25 cellular contexts compared by ENCODE assay signal in genomic region chr13:37925878-37926473, GRCh38. TPM values are rescaled to one million over a fixed set of nuclear protein-coding genes. Genes with fewer than 3 reads are reported as not detected.
"Had no signal": no experiment of that assay in that cellular context is flagged by ENCODE, and none has a peak within 500 bp of the region (broad histone marks: within the 10 kb centered on the region; RNA-seq: fewer than 3 reads in every experiment).

No MANE protein-coding gene starts in this region.

- H3K4me3 ChIP-seq: cardiac muscle cell, coronary artery, esophagus muscularis mucosa, hepatocyte, mucosa of descending colon, neural progenitor cell, psoas muscle, spleen, thoracic aorta, tibial nerve, upper lobe of left lung had no signal

- H3K4me3 Mint-ChIP-seq: mesothelial cell of epicardium; naive thymus-derived CD4-positive, alpha-beta T cell; nephron; neural progenitor cell; stimulated activated memory B cell treated with anti-CD40 and anti-IgM and Interleukin-4, amounts not matched to agents 10 μg/mL and 1 μg/mL and 100 μg/mL, for 72 hours had no signal

- H3K9me3 ChIP-seq: esophagus muscularis mucosa, mucosa of descending colon, psoas muscle, spleen, thoracic aorta, tibial nerve, upper lobe of left lung had no signal

- H3K4me1 Mint-ChIP-seq: naive thymus-derived CD4-positive, alpha-beta T cell; nephron; stimulated activated memory B cell treated with anti-CD40 and anti-IgM and Interleukin-4, amounts not matched to agents 10 μg/mL and 1 μg/mL and 100 μg/mL, for 72 hours had no signal

- H3K4me1 ChIP-seq: psoas muscle, spleen, tibial nerve, upper lobe of left lung had no signal

- H2AFZ ChIP-seq: hepatocyte, neural progenitor cell had no signal

- DNase-seq: dermis blood vessel endothelial cell; effector memory CD4-positive, alpha-beta T cell; mesenchymal stem cell; mucosa of descending colon; naive thymus-derived CD4-positive, alpha-beta T cell; psoas muscle; retina; spleen; stimulated activated CD4-positive, alpha-beta T cell treated with anti-CD3 and anti-CD28 coated beads, Interleukin-4, amount 100 ng/mL, for 4 hours; stimulated activated naive CD8-positive, alpha-beta T cell treated with anti-CD3 and anti-CD28 coated beads, Interleukin-15, Interleukin-2, amounts not matched to agents 100 U/mL and 50 U/mL, for 24 hours; upper lobe of left lung had no signal

- H3K36me3 Mint-ChIP-seq: mesothelial cell of epicardium; naive thymus-derived CD4-positive, alpha-beta T cell; stimulated activated memory B cell treated with anti-CD40 and anti-IgM and Interleukin-4, amounts not matched to agents 10 μg/mL and 1 μg/mL and 100 μg/mL, for 72 hours had no signal

- H3K36me3 ChIP-seq: cardiac muscle cell, esophagus muscularis mucosa, neural progenitor cell, spleen, thoracic aorta, tibial nerve, upper lobe of left lung had no signal

- H3K27ac ChIP-seq: cardiac muscle cell, coronary artery, esophagus muscularis mucosa, hepatocyte, neural progenitor cell, psoas muscle, spleen, thoracic aorta, tibial nerve, upper lobe of left lung had no signal

- H3K9ac ChIP-seq: neural progenitor cell had no signal

- H3K9me3 Mint-ChIP-seq: mesothelial cell of epicardium; nephron; neural progenitor cell; stimulated activated memory B cell treated with anti-CD40 and anti-IgM and Interleukin-4, amounts not matched to agents 10 μg/mL and 1 μg/mL and 100 μg/mL, for 72 hours had no signal

- FAIRE-seq: endothelial cell of umbilical vein, frontal cortex, urothelium cell line had no signal

- H3K27me3 ChIP-seq: cardiac muscle cell, esophagus muscularis mucosa, hepatocyte, neural progenitor cell, spleen, tibial nerve, upper lobe of left lung had no signal

- H3K79me2 ChIP-seq: hepatocyte had no signal

- ATAC-seq: mucosa of descending colon; naive thymus-derived CD4-positive, alpha-beta T cell; psoas muscle; sciatic nerve; stimulated activated memory B cell treated with anti-CD40 and anti-IgM and Interleukin-4, amounts not matched to agents 10 μg/mL and 1 μg/mL and 100 μg/mL, for 72 hours; stimulated activated naive CD8-positive, alpha-beta T cell treated with anti-CD3 and anti-CD28 coated beads, Interleukin-15, Interleukin-2, amounts not matched to agents 100 U/mL and 50 U/mL, for 24 hours had no signal

- H3K27ac Mint-ChIP-seq: mesothelial cell of epicardium; naive thymus-derived CD4-positive, alpha-beta T cell; nephron; neural progenitor cell; stimulated activated memory B cell treated with anti-CD40 and anti-IgM and Interleukin-4, amounts not matched to agents 10 μg/mL and 1 μg/mL and 100 μg/mL, for 72 hours had no signal

- H3K4me2 ChIP-seq: hepatocyte, neural progenitor cell had no signal

- H3K27me3 Mint-ChIP-seq: naive thymus-derived CD4-positive, alpha-beta T cell; stimulated activated memory B cell treated with anti-CD40 and anti-IgM and Interleukin-4, amounts not matched to agents 10 μg/mL and 1 μg/mL and 100 μg/mL, for 72 hours had no signal

RNA-seq across cellular contexts. Expression of gene TRPC4, which starts 56.4 kb away (rescaled TPM):
- total RNA-seq: naive thymus-derived CD4-positive, alpha-beta T cell had no signal
- polyA plus RNA-seq: naive thymus-derived CD4-positive, alpha-beta T cell had no signal
